8 cellular contexts compared by ENCODE assay signal in the genomic region with DNA sequence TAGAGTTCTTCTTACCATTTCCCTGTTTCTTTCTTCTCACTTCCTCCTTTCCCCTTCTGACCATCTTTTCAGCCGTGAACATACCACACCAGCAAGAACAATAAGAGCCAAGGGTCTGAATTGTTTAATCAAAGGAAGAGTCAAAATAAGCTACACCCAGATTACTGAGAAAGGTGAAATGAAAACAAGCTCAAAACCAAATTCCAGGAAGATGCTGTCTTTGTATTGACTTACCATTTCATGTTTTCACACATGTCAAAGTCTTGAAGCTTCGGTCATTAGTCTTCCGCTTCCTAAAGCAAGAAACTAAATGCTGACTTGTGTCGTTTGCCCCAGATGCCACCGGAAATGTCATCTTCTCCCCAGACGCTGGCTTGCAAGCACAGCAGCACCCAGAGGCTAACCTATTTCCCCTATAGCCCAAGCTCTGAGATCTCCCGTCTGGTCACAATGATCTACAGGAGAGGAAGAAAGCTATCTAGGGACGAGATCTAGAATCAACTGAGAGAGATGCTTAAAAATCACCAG.
DNase-seq lines count a peak whose midpoint lies in the region; ATAC-seq and TF ChIP-seq lines count a peak whose summit lies in the region.

No MANE protein-coding gene starts in this region.

- no peaks in the 10 kb centered on the region for H3K27me3 ChIP-seq in dorsolateral prefrontal cortex

- peak overlapping the region in 18 of 21 experiments; percentile 22 to 95 (median 70) for H3K27ac ChIP-seq in skin epidermis
- peak overlapping the region in 20 of 59 donors; percentile 8 to 75 (median 37) for H3K27ac ChIP-seq in dorsolateral prefrontal cortex

- H3K27ac Mint-ChIP-seq in activated naive CD4-positive, alpha-beta T cell treated with anti-CD3 and anti-CD28 coated beads, Interleukin-2, amount 50 U/mL, for 24 hours = peak overlapping the region; percentile 98

- no peaks in the 10 kb centered on the region for H3K9me3 Mint-ChIP-seq in activated naive CD4-positive, alpha-beta T cell treated with anti-CD3 and anti-CD28 coated beads, Interleukin-2, amount 50 U/mL, for 24 hours

- intact Hi-C loops in dorsolateral prefrontal cortex (cut with DNase I) = no loop called here

- no peak for TF ChIP-seq CTCF in dorsolateral prefrontal cortex (IDR thresholded peaks at IDR 0.05 in 54 of 56, conservative IDR thresholded peaks at IDR 0.05 in 2 of 56; ENCODE audit: low read depth in 1 of 56, partially characterized antibody in 56 of 56)

- peak overlapping the region; percentile 97 for H3K4me3 Mint-ChIP-seq in activated naive CD4-positive, alpha-beta T cell treated with anti-CD3 and anti-CD28 coated beads, Interleukin-2, amount 50 U/mL, for 24 hours

- ATAC-seq in GM18511 (IDR thresholded peaks at IDR 0.05; ENCODE audit: unreplicated experiment) (peak; percentile 66), HG02798 (IDR thresholded peaks at IDR 0.05; ENCODE audit: poor library complexity, unreplicated experiment) (peak; percentile 73)

- H3K4me1 Mint-ChIP-seq in activated naive CD4-positive, alpha-beta T cell treated with anti-CD3 and anti-CD28 coated beads, Interleukin-2, amount 50 U/mL, for 24 hours = peaks cover 27% of the 10 kb centered on the region

- DNase-seq in RPMI7951 (ENCODE audit: low read depth) (peak; percentile 57), cerebellar nuclear complex (lab: John Stamatoyannopoulos, UW) (no peak), cerebellum (ENCODE audit: low spot score) (no peak), dorsolateral prefrontal cortex (no peak)

- H3K27me3 Mint-ChIP-seq in activated naive CD4-positive, alpha-beta T cell treated with anti-CD3 and anti-CD28 coated beads, Interleukin-2, amount 50 U/mL, for 24 hours = no peaks in the 10 kb centered on the region

- H3K4me3 ChIP-seq in skin epidermis (peak overlapping the region; percentile 9 to 40 (median 22)), dorsolateral prefrontal cortex (peak overlapping the region in 24 of 59 donors; percentile 1 to 44 (median 20))

- H3K36me3 Mint-ChIP-seq in activated naive CD4-positive, alpha-beta T cell treated with anti-CD3 and anti-CD28 coated beads, Interleukin-2, amount 50 U/mL, for 24 hours = peaks cover 52% of the 10 kb centered on the region
